Comparison of ENCODE assay signal across 9 cellular contexts in genomic region chr6:39088331-39088730, GRCh38. TPM values are rescaled to one million over a fixed set of nuclear protein-coding genes. Genes with fewer than 3 reads are reported as not detected.
DNase-seq lines count a peak whose midpoint lies in the region; ATAC-seq and TF ChIP-seq lines count a peak whose summit lies in the region.
"Had no signal": no experiment of that assay in that cellular context is flagged by ENCODE, and none has a peak within 500 bp of the region (broad histone marks: within the 10 kb centered on the region; RNA-seq: fewer than 3 reads in every experiment).

No MANE protein-coding gene starts in this region.

- peak; percentile 14 for DNase-seq in DMS53 (lab: John Stamatoyannopoulos, UW)
- DNase-seq in DMS53 treated with DMSO at 0.1 percent for 48 hours (lab: John Stamatoyannopoulos, UW; ENCODE audit: unreplicated experiment): no peak
- DNase-seq in NCI-H748 treated with DMSO at 0.1 percent for 48 hours (lab: John Stamatoyannopoulos, UW): peak; percentile 13
- peak; percentile 27 for DNase-seq in epithelial cell of esophagus (ENCODE audit: low read depth)
- DNase-seq in myocyte (ENCODE audit: low read depth): peak; percentile 70
- no peak for DNase-seq in activated naive CD4-positive, alpha-beta T cell treated with anti-CD3 and anti-CD28 coated beads, Interleukin-2, amount 50 U/mL, for 16 hours
- no peak for DNase-seq in NCI-H524 (lab: John Stamatoyannopoulos, UW)

- no peak for ATAC-seq in HG03457 (IDR thresholded peaks at IDR 0.05; ENCODE audit: unreplicated experiment)

- no peak overlapping the region for H3K4me3 ChIP-seq in epithelial cell of esophagus (ENCODE audit: low read length)
- H3K4me3 ChIP-seq: SJSA1 had no signal

- TF ChIP-seq CTCF in epithelial cell of esophagus (IDR thresholded peaks at IDR 0.05; ENCODE audit: insufficient read depth, low read depth, low read length, missing control alignments): peak; percentile 38

RNA-seq across cellular contexts. Expression of gene SAYSD1, which starts 26.7 kb away (rescaled TPM):
- 15.2 and 16.1 TPM in 2 replicates for total RNA-seq in myocyte
- polyA plus RNA-seq in myocyte (2012): 10.8 TPM

RNA-seq across cellular contexts. Expression of gene GLP1R, which starts 39.8 kb away (rescaled TPM):
- total RNA-seq in myocyte: 0.03 TPM in 1 of 2 replicates, not detected in the other
- polyA plus RNA-seq in myocyte (2012): not detected
- total RNA-seq: SJSA1 had no signal

Comparison
In these comparisons a context has a peak if more than half of its experiments do, and no peak if none do; other contexts are left out.
1. DNase-seq: peak in DMS53 (single experiment), NCI-H748 treated with DMSO at 0.1 percent for 48 hours (single experiment), epithelial cell of esophagus (single experiment) and myocyte (single experiment); none in DMS53 treated with DMSO at 0.1 percent for 48 hours (single experiment), activated naive CD4-positive, alpha-beta T cell treated with anti-CD3 and anti-CD28 coated beads, Interleukin-2, amount 50 U/mL, for 16 hours (single experiment) and NCI-H524 (0 of 2).